17 cellular contexts compared by ENCODE assay signal in genomic region chr1:5596651-5597050, GRCh38.
"Had no signal": no experiment of that assay in that cellular context is flagged by ENCODE, and none has a peak within 500 bp of the region (broad histone marks: within the 10 kb centered on the region; RNA-seq: fewer than 3 reads in every experiment).

No MANE protein-coding gene starts in this region.

- H3K27ac Mint-ChIP-seq: activated T-cell treated with anti-CD3 and anti-CD28 coated beads, Interleukin-2, amount 50 U/mL, for 24 hours; activated T-helper 2 cell treated with anti-CD3 and anti-CD28 coated beads, Interferon-gamma antibody, Interleukin-2, Interleukin-4, amounts not matched to agents 10 μg/mL and 5 μg/mL and 100 μg/mL, durations not matched to agents 14 hours and 24 hours and 36 hours; nephron progenitor cell had no signal

- DNase-seq: activated CD4-positive, alpha-beta T cell treated with anti-CD3 and anti-CD28 coated beads for 1 hour; activated CD4-positive, alpha-beta T cell treated with anti-CD3 and anti-CD28 coated beads, Interleukin-2, amount 50 U/mL, for 48 hours; activated naive CD4-positive, alpha-beta T cell treated with anti-CD3 and anti-CD28 coated beads, Interleukin-2, amount 50 U/mL, for 16 hours; activated T-cell treated with anti-CD3 and anti-CD28 coated beads, Interleukin-2, amount 50 U/mL, for 24 hours; effector CD8-positive, alpha-beta T cell; esophagus squamous epithelium; left cardiac atrium; midbrain; nephron progenitor cell; occipital lobe; right cardiac atrium; stimulated activated naive CD8-positive, alpha-beta T cell treated with anti-CD3 and anti-CD28 coated beads, Interleukin-15, amount 100 ng/mL, for 72 hours; WERI-Rb-1 had no signal

- H3K27ac ChIP-seq: breast epithelium, upper lobe of left lung, WERI-Rb-1 had no signal

- H3K4me3 ChIP-seq: breast epithelium, esophagus squamous epithelium, skin epidermis, upper lobe of left lung had no signal

- H3K9me3 ChIP-seq: esophagus squamous epithelium, upper lobe of left lung had no signal

- H3K36me3 ChIP-seq: breast epithelium, esophagus squamous epithelium, upper lobe of left lung, WERI-Rb-1 had no signal

- H3K9me3 Mint-ChIP-seq: activated T-cell treated with anti-CD3 and anti-CD28 coated beads, Interleukin-2, amount 50 U/mL, for 24 hours; activated T-helper 2 cell treated with anti-CD3 and anti-CD28 coated beads, Interferon-gamma antibody, Interleukin-2, Interleukin-4, amounts not matched to agents 10 μg/mL and 5 μg/mL and 100 μg/mL, durations not matched to agents 14 hours and 24 hours and 36 hours; stimulated activated naive CD8-positive, alpha-beta T cell treated with anti-CD3 and anti-CD28 coated beads, Interleukin-15, amount 100 ng/mL, for 72 hours had no signal

- ATAC-seq: right cardiac atrium; stimulated activated naive CD8-positive, alpha-beta T cell treated with anti-CD3 and anti-CD28 coated beads, Interleukin-15, amount 100 ng/mL, for 72 hours had no signal

- H3K4me3 Mint-ChIP-seq: activated T-cell treated with anti-CD3 and anti-CD28 coated beads, Interleukin-2, amount 50 U/mL, for 24 hours; nephron progenitor cell; stimulated activated naive CD8-positive, alpha-beta T cell treated with anti-CD3 and anti-CD28 coated beads, Interleukin-15, amount 100 ng/mL, for 72 hours had no signal

- H3K27me3 ChIP-seq: breast epithelium, upper lobe of left lung had no signal
